8 cellular contexts compared by ENCODE assay signal in the genomic region with DNA sequence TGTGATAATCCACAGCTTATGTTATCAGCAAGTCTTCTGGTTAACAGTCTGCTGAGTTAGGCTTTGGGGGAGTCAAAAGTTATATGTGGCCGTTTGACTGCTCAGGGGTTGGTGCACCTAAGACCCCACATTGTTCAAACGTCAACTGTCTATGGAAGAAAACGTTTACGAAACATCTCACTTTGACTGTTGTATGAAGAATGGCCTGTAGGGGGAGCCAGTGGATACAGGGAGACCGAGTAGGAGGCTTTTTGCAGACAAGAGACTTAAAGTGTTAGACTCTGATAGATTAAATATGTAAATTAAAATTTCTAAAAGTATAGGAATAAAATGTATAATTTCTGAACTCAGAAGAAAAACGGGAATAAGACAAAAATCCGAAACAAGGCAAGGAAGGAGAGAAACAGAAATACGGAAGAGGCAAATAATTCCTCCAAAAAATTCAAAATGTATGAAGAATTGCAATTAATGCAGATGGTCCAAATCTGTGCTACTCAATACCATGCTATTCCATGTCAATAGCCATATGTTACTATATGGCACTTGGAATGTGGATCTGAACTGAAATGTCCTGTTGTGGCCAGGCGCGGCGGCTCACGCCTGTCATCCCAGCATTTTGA. TPM values are rescaled to one million over a fixed set of nuclear protein-coding genes. Genes with fewer than 3 reads are reported as not detected.
DNase-seq lines count a peak whose midpoint lies in the region; ATAC-seq and TF ChIP-seq lines count a peak whose summit lies in the region.

No MANE protein-coding gene starts in this region.

- no peaks in the 10 kb centered on the region for H3K9me2 ChIP-seq in Loucy (replicated peaks; ENCODE audit: low read depth, low read length)

- H3K79me2 ChIP-seq in Loucy (ENCODE audit: insufficient read depth, low read length) (no peaks in the 10 kb centered on the region), parathyroid adenoma (no peaks in the 10 kb centered on the region)

- H3K4me1 ChIP-seq in Loucy (ENCODE audit: insufficient read depth, low read length, poor library complexity, severe bottlenecking) (no peaks in the 10 kb centered on the region), SJSA1 (replicated peaks) (peaks cover 10% of the 10 kb centered on the region), parathyroid adenoma (no peaks in the 10 kb centered on the region)

- no peak overlapping the region for H3K4me3 ChIP-seq in Loucy (ENCODE audit: low read length, poor library complexity, severe bottlenecking)
- H3K4me3 ChIP-seq in SJSA1: no peak overlapping the region
- no peak overlapping the region for H3K4me3 ChIP-seq in parathyroid adenoma (ENCODE audit: low read depth, low read length)

- H3K9ac ChIP-seq in Loucy (ENCODE audit: low read depth, low read length, poor library complexity, severe bottlenecking): no peak overlapping the region
- H3K9ac ChIP-seq in parathyroid adenoma: no peak overlapping the region

- H3K27ac ChIP-seq in SJSA1: no peak overlapping the region
- H3K27ac ChIP-seq in parathyroid adenoma: no peak overlapping the region

- H3K9me3 ChIP-seq in Loucy (ENCODE audit: insufficient read depth, low read depth, low read length) (no peaks in the 10 kb centered on the region), SJSA1 (replicated peaks) (no peaks in the 10 kb centered on the region), parathyroid adenoma (ENCODE audit: control insufficient read depth, low read length) (no peaks in the 10 kb centered on the region)

- TF ChIP-seq CTCF in Loucy (conservative IDR thresholded peaks at IDR 0.05; ENCODE audit: low read length): peak; percentile 76
- TF ChIP-seq CTCF in parathyroid adenoma (IDR thresholded peaks at IDR 0.05): peak; percentile 91

- no peaks in the 10 kb centered on the region for H4K20me1 ChIP-seq in Loucy (ENCODE audit: insufficient read depth, low read length, poor library complexity, severe bottlenecking)

- H3K4me2 ChIP-seq in Loucy (ENCODE audit: low read depth, low read length, poor library complexity, severe bottlenecking) (peak overlapping the region; percentile 3), parathyroid adenoma (ENCODE audit: low read length) (no peak overlapping the region)

- DNase-seq in ELR (ENCODE audit: low read depth) (peak; percentile 83), SJSA1 (ENCODE audit: low read depth in 1 of 2, low spot score in 2 of 2) (peak; percentile 64 to 80), globus pallidus (ENCODE audit: low spot score) (peak; percentile 81), ureter (ENCODE audit: low spot score) (peak; percentile 84)
- DNase-seq in activated gamma-delta T cell treated with anti-CD3 and anti-CD28 coated beads, Interleukin-2, amount 50 U/mL, for 16 hours (ENCODE audit: low read depth): peak; percentile 87

- H3F3A ChIP-seq in Loucy (ENCODE audit: low read depth): no peaks in the 10 kb centered on the region

- H2AFZ ChIP-seq in Loucy (ENCODE audit: low read length): no peak overlapping the region
- no peak overlapping the region for H2AFZ ChIP-seq in parathyroid adenoma

- H3K36me3 ChIP-seq in Loucy (ENCODE audit: insufficient read depth, low read length) (no peaks in the 10 kb centered on the region), SJSA1 (no peaks in the 10 kb centered on the region), parathyroid adenoma (ENCODE audit: control insufficient read depth, insufficient read depth, low read length) (no peaks in the 10 kb centered on the region)

- ATAC-seq in HG02970 (IDR thresholded peaks at IDR 0.05; ENCODE audit: low FRiP score, unreplicated experiment): no peak

- no peaks in the 10 kb centered on the region for H3K27me3 ChIP-seq in Loucy (ENCODE audit: insufficient read depth, low read length, poor library complexity, severe bottlenecking)
- H3K27me3 ChIP-seq in SJSA1 (replicated peaks): no peaks in the 10 kb centered on the region
- H3K27me3 ChIP-seq in parathyroid adenoma (ENCODE audit: control insufficient read depth, insufficient read depth, low read length): no peaks in the 10 kb centered on the region

RNA-seq across cellular contexts. Expression of gene TNFSF14, which starts 37.8 kb away (rescaled TPM):
- total RNA-seq in SJSA1 (2014; rRNA removed; shearing (Covaris generic)): not detected in 2 replicates
- total RNA-seq in ureter: 2.8 TPM

RNA-seq across cellular contexts. Expression of gene CD70, which starts 41.2 kb away (rescaled TPM):
- 122 and 128 TPM in 2 replicates for total RNA-seq in SJSA1 (2014; rRNA removed; shearing (Covaris generic))
- not detected for total RNA-seq in ureter

Comparison
In these comparisons a context has a peak if more than half of its experiments do, and no peak if none do; other contexts are left out.
1. RNA of gene CD70, which starts 41.2 kb away (total RNA-seq): 122 to 128 TPM in SJSA1; not detected in ureter (single experiment); every median in the first group is over 100 times any median in the second.
2. Peak in every context shown above with its lines, with median percentiles within 50 percentile points of each other: DNase-seq.